In genomic region chr6:131655951-131656350, GRCh38 we compare ENCODE assay signal across 2 cellular contexts.
TF ChIP-seq lines count a peak whose summit lies in the region.

No MANE protein-coding gene starts in this region.

TF ChIP-seq in HepG2, 621 proteins besides CTCF, POLR2A, EP300 and RAD21:
- no peak for TF ChIP-seq CHD2 (IDR thresholded peaks at IDR 0.05; ENCODE audit: low read depth, low read length)
- TF ChIP-seq, protein P1, sequence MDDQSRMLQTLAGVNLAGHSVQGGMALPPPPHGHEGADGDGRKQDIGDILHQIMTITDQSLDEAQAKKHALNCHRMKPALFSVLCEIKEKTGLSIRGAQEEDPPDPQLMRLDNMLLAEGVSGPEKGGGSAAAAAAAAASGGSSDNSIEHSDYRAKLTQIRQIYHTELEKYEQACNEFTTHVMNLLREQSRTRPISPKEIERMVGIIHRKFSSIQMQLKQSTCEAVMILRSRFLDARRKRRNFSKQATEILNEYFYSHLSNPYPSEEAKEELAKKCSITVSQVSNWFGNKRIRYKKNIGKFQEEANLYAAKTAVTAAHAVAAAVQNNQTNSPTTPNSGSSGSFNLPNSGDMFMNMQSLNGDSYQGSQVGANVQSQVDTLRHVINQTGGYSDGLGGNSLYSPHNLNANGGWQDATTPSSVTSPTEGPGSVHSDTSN (CRISPR knock-in tag; IDR thresholded peaks at IDR 0.05; ENCODE audit: borderline replicate concordance), result no peak
- no peak for TF ChIP-seq MIER3 (CRISPR knock-in tag; IDR thresholded peaks at IDR 0.05; ENCODE audit: borderline replicate concordance)
- TF ChIP-seq ATF7-NPFF (CRISPR knock-in tag; IDR thresholded peaks at IDR 0.05; ENCODE audit: low read depth), result no peak

TF ChIP-seq in K562, 482 proteins besides CTCF, POLR2A, EP300 and RAD21:
- TF ChIP-seq ZNF146 (CRISPR knock-in tag; IDR thresholded peaks at IDR 0.05; ENCODE audit: unreplicated experiment), result no peak
- TF ChIP-seq ZNF140 (CRISPR knock-in tag; IDR thresholded peaks at IDR 0.05), result no peak
- TF ChIP-seq CBX3 (IDR thresholded peaks at IDR 0.05; ENCODE audit: borderline replicate concordance in 1 of 2, low read length in 2 of 2), result no peak
- no peak for TF ChIP-seq HIVEP1 (CRISPR knock-in tag; IDR thresholded peaks at IDR 0.05)
- TF ChIP-seq STAT5B (CRISPR knock-in tag; IDR thresholded peaks at IDR 0.05), result no peak
- TF ChIP-seq SMARCC2 (IDR thresholded peaks at IDR 0.05; ENCODE audit: low read depth), result no peak
- TF ChIP-seq STAT5A (IDR thresholded peaks at IDR 0.05; ENCODE audit: borderline replicate concordance, low read length), result no peak
- no peak for TF ChIP-seq ETV1 (tag; conservative IDR thresholded peaks at IDR 0.05; ENCODE audit: low read depth)
- TF ChIP-seq EP400 (IDR thresholded peaks at IDR 0.05), result no peak
- no peak for TF ChIP-seq POLR2AphosphoS2 (IDR thresholded peaks at IDR 0.05; ENCODE audit: low read length)
- TF ChIP-seq MAFG (tag; conservative IDR thresholded peaks at IDR 0.05), result no peak
- TF ChIP-seq, protein P2, sequence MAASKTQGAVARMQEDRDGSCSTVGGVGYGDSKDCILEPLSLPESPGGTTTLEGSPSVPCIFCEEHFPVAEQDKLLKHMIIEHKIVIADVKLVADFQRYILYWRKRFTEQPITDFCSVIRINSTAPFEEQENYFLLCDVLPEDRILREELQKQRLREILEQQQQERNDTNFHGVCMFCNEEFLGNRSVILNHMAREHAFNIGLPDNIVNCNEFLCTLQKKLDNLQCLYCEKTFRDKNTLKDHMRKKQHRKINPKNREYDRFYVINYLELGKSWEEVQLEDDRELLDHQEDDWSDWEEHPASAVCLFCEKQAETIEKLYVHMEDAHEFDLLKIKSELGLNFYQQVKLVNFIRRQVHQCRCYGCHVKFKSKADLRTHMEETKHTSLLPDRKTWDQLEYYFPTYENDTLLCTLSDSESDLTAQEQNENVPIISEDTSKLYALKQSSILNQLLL (CRISPR knock-in tag; IDR thresholded peaks at IDR 0.05; ENCODE audit: borderline replicate concordance), result no peak
- TF ChIP-seq RBM39 (optimal IDR thresholded peaks at IDR 0.05; ENCODE audit: low read depth, low read length), result no peak
- no peak for TF ChIP-seq ZNF77 (CRISPR knock-in tag; IDR thresholded peaks at IDR 0.05)
